ENCODE assay signal across 19 cellular contexts in the genomic region with DNA sequence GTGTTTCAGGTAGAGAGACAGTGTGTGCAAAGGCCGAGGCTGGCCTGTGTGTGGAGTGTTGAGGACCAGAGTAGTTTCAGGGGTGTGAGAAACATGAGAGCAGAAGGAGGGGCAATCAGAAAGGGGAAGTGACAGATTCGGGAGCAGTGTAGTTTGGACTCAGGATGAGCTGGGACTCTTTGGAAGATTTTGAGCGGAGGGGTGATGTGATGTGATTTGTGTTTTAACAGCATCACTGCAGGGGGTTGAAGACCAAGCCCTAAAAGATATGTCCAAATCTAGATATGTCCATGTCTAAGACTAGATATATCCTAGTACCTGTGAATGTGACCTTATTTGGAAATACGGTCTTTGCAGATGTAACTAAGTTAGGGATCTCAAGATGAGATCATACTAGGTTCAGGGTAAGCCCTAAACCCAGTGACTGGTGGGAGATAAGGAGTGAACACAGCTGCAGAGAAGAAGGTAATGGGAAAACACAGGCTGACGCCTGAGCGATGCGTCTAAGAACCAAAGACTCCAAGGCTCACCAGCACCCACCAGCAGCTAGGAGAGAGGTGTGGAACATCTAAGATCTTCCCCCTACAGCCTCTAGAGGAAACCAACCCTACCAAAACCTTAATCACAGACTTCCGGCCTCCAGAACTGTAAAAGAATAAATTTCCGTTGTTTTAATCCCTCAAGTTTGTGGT. TPM values are rescaled to one million over a fixed set of nuclear protein-coding genes. Genes with fewer than 3 reads are reported as not detected.
A peak's percentile ranks its signal among the peaks of the same experiment; 100 is the strongest.
DNase-seq lines count a peak whose midpoint lies in the region; ATAC-seq, FAIRE-seq and TF ChIP-seq lines count a peak whose summit lies in the region.
"Had no signal": no experiment of that assay in that cellular context is flagged by ENCODE, and none has a peak within 500 bp of the region (broad histone marks: within the 10 kb centered on the region; RNA-seq: fewer than 3 reads in every experiment).

No MANE protein-coding gene starts in this region.

- ATAC-seq in GM21717 (IDR thresholded peaks at IDR 0.05; ENCODE audit: unreplicated experiment) (peak; percentile 60), HG03520 (IDR thresholded peaks at IDR 0.05; ENCODE audit: unreplicated experiment) (peak; percentile 51), GM12878 (peak; percentile 83)
- ATAC-seq: left colon; stimulated activated naive CD8-positive, alpha-beta T cell treated with anti-CD3 and anti-CD28 coated beads, Interleukin-15, amount 100 ng/mL, for 72 hours had no signal

- intact Hi-C loops in GM12878 (cut with micrococcal nuclease; ENCODE audit: unreplicated experiment) (no loop called here), ascending aorta (cut with DNase I) (no loop called here)

- TF ChIP-seq POLR2A in GM12878 (IDR thresholded peaks at IDR 0.05; ENCODE audit: low read depth, low read length), result no peak

- no peak overlapping the region for H3K23ac ChIP-seq in mesendoderm (ENCODE audit: low read length)

- H3K36me3 ChIP-seq in GM12878 (ENCODE audit: control insufficient read depth in 2 of 2, insufficient read depth in 2 of 2, low read length in 1 of 2) (no peaks in the 10 kb centered on the region), mesendoderm (ENCODE audit: control insufficient read depth, insufficient read depth, low read length) (no peaks in the 10 kb centered on the region), ascending aorta (no peaks in the 10 kb centered on the region)
- H3K36me3 ChIP-seq: uterus had no signal

- no peak overlapping the region for H2BK15ac ChIP-seq in mesendoderm (replicated peaks; ENCODE audit: low read depth)

- POLR2A ChIA-PET in GM12878 (lab: Charles Lee), result interaction anchor here (5.6 kb wide), 1 partner anchor 17 kb away, joined by 28 read pairs; no protein-coding TSS in a partner anchor

- no peaks in the 10 kb centered on the region; the same call in 2 of the 3 replicates for H3K9me3 ChIP-seq in GM12878 (replicated peaks; ENCODE audit: control insufficient read depth, insufficient read depth, low read length)
- H3K9me3 ChIP-seq in ascending aorta, result peaks cover 0 to 7% of the 10 kb centered on the region in 2 donors

- no peaks in the 10 kb centered on the region for H4K20me1 ChIP-seq in GM12878 (ENCODE audit: control insufficient read depth, insufficient read depth)

- WGBS in GM12878 (ENCODE audit: insufficient coverage, insufficient replicate concordance, low lambda C conversion rate, missing lambda C conversion rate), result 67% methylated on average over 9 of the region's 9 CpGs
- no CpG with 5 or more reads among the region's 9 CpGs for WGBS in mesendoderm (ENCODE audit: extremely low coverage, insufficient coverage, low lambda C conversion rate)

- BruUV-seq in GM12878 (replicated peaks; lab: Mats Ljungman, UMichigan), result no TSS peak

- SMC1A ChIA-PET in GM12878 (lab: Charles Lee; ENCODE audit: uncharacterized antibody, unreplicated experiment), result interaction anchor here (0.6 kb wide), 2 partner anchors 22 to 49 kb away, joined by 3 read pairs; no protein-coding TSS in a partner anchor

- H4K5ac ChIP-seq in mesendoderm (ENCODE audit: low read length), result no peak overlapping the region

- FAIRE-seq in GM12878 (lab: Jason Lieb, UNC), result no peak
- FAIRE-seq: bronchial epithelial cell had no signal

- H3K27me3 ChIP-seq in GM12878 (replicated peaks in 1 of 2; ENCODE audit: control insufficient read depth in 2 of 2, insufficient read depth in 2 of 2, low read length in 1 of 2) (no peaks in the 10 kb centered on the region), mesendoderm (ENCODE audit: insufficient read depth, low read length, poor library complexity) (no peaks in the 10 kb centered on the region), ascending aorta (no peaks in the 10 kb centered on the region)
- H3K27me3 ChIP-seq: uterus had no signal

- H3K79me2 ChIP-seq in GM12878 (ENCODE audit: control insufficient read depth, insufficient read depth, low read length) (no peaks in the 10 kb centered on the region), mesendoderm (ENCODE audit: control insufficient read depth, insufficient read depth, low read length) (no peaks in the 10 kb centered on the region)
- H3K79me2 ChIP-seq: parathyroid adenoma had no signal

- no peak for TF ChIP-seq RAD21 in GM12878 (IDR thresholded peaks at IDR 0.05; ENCODE audit: insufficient read depth, low read depth, low read length)

- no peak overlapping the region for H3K27ac ChIP-seq in GM12878 (ENCODE audit: control insufficient read depth, insufficient read depth)
- H3K27ac ChIP-seq in mesendoderm (ENCODE audit: low read depth, low read length), result no peak overlapping the region
- H3K27ac ChIP-seq in ascending aorta, result no peak overlapping the region
- H3K27ac ChIP-seq: parathyroid adenoma, uterus had no signal

- no peaks in the 10 kb centered on the region for H3K79me1 ChIP-seq in mesendoderm (ENCODE audit: low read length)

- H2BK120ac ChIP-seq in mesendoderm (ENCODE audit: low read depth, low read length), result no peak overlapping the region

- H2AFZ ChIP-seq in GM12878 (ENCODE audit: control insufficient read depth, low read depth, low read length), result peak overlapping the region; percentile 31
- H2AFZ ChIP-seq: parathyroid adenoma had no signal

- no peak overlapping the region for H3K9ac ChIP-seq in GM12878 (ENCODE audit: control insufficient read depth, insufficient read depth, low read length)
- H3K9ac ChIP-seq in mesendoderm (ENCODE audit: low read length), result no peak overlapping the region
- H3K9ac ChIP-seq: parathyroid adenoma had no signal

- H3K4me3 ChIP-seq in GM12865 (ENCODE audit: low read depth, low read length) (no peak overlapping the region), GM12878 (no peak overlapping the region), mesendoderm (ENCODE audit: low read length) (no peak overlapping the region), ascending aorta (no peak overlapping the region)
- H3K4me3 ChIP-seq: uterus had no signal

- in situ Hi-C loops in GM12878 (cut with MboI) (no loop called here), GM13977 (cut with MboI; ENCODE audit: low pct_unique_long_range_greater_than_20kb, low sequenced_read_pairs, unreplicated experiment) (no loop called here)

- no peak overlapping the region for H4K8ac ChIP-seq in mesendoderm (ENCODE audit: low read depth, low read length)

- H3K4me2 ChIP-seq in GM12878 (ENCODE audit: control insufficient read depth, insufficient read depth) (0 out of 2 replicates have a peak overlapping the region, but pooled peaks have one; percentile 4), mesendoderm (ENCODE audit: low read length) (no peak overlapping the region)

- H2AK5ac ChIP-seq in mesendoderm (ENCODE audit: low read length), result no peak overlapping the region

- no peak for TF ChIP-seq EP300 in GM12878 (IDR thresholded peaks at IDR 0.05; ENCODE audit: borderline replicate concordance in 1 of 2, control insufficient read depth in 1 of 2, low read depth in 2 of 2, low read length in 2 of 2)

- no peak overlapping the region for H3K56ac ChIP-seq in mesendoderm (ENCODE audit: low read length)

- no peak overlapping the region for H3K4ac ChIP-seq in mesendoderm (ENCODE audit: low read depth, low read length)

- peak; percentile 22 for DNase-seq in GM12865 (ENCODE audit: low read depth)
- no peak for DNase-seq in GM12878 (ENCODE audit: low read depth, low spot score)
- DNase-seq in mesendoderm, result no peak
- no peak for DNase-seq in hippocampal formation (lab: John Stamatoyannopoulos, UW)
- DNase-seq in ascending aorta (ENCODE audit: low spot score in 2 of 2), result no peak
- DNase-seq in GM13977 (ENCODE audit: low spot score), result no peak
- DNase-seq: activated CD4-positive, alpha-beta T cell treated with anti-CD3 and anti-CD28 coated beads for 1 hour; activated CD8-positive, alpha-beta memory T cell treated with anti-CD3 and anti-CD28 coated beads, Interleukin-2, amount 50 U/mL, for 48 hours; activated naive CD4-positive, alpha-beta T cell treated with anti-CD3 and anti-CD28 coated beads, Interleukin-2, amount 10 ng/mL, durations not matched to agents 7 days and 5 days; AML-193; effector memory CD4-positive, alpha-beta T cell; left colon; NCI-H2029 treated with DMSO at 0.1 percent for 48 hours; stimulated activated naive CD8-positive, alpha-beta T cell treated with anti-CD3 and anti-CD28 coated beads, Interleukin-15, amount 100 ng/mL, for 72 hours; uterus had no signal

- H3K4me1 ChIP-seq in GM12878 (ENCODE audit: control insufficient read depth, insufficient read depth, low read length), result peaks cover 25% of the 10 kb centered on the region
- peaks cover 9% of the 10 kb centered on the region for H3K4me1 ChIP-seq in mesendoderm (ENCODE audit: control insufficient read depth, low read depth, low read length)
- H3K4me1 ChIP-seq in ascending aorta, result no peaks in the 10 kb centered on the region
- H3K4me1 ChIP-seq: parathyroid adenoma, uterus had no signal

- H2BK5ac ChIP-seq in mesendoderm (ENCODE audit: low read length), result no peak overlapping the region

- H3K18ac ChIP-seq in mesendoderm (ENCODE audit: low read length), result no peak overlapping the region

- TF ChIP-seq CTCF in GM12865 (IDR thresholded peaks at IDR 0.05; ENCODE audit: insufficient read depth, low read depth, low read length, missing control alignments) (no peak), GM12878 (IDR thresholded peaks at IDR 0.05 in 2 of 3, conservative IDR thresholded peaks at IDR 0.05 in 1 of 3; ENCODE audit: control insufficient read depth in 2 of 3, extremely low read depth in 1 of 3, insufficient read depth in 1 of 3, low read depth in 3 of 3, low read length in 3 of 3) (no peak), ascending aorta (IDR thresholded peaks at IDR 0.05) (no peak), GM13977 (IDR thresholded peaks at IDR 0.05; ENCODE audit: extremely low read depth, insufficient read depth, missing control alignments) (no peak)

- RAD21 ChIA-PET in GM12878 (lab: Charles Lee; ENCODE audit: unreplicated experiment), result no interaction called here

- CTCF ChIA-PET in GM12878 (lab: Yijun Ruan, JAX), result no interaction called here

RNA-seq across cellular contexts. Expression of a gene that starts 38.5 kb away (rescaled TPM):
- 98.1 and 104 TPM in 2 replicates for total RNA-seq in GM12878 (2013; cell fraction: nucleolus; rRNA removed)
- 2.9 and 3.9 TPM in 2 replicates for total RNA-seq in GM12878 (2014; rRNA removed)
- total RNA-seq in GM12878 (2014; rRNA removed; fragmentation: Illumina TruSeq; extraction: Trizol), result 2.8 and 2.9 TPM in 2 replicates
- total RNA-seq in GM12878 (2021), result 2.3 and 2.6 TPM in 2 replicates
- polyA plus RNA-seq in GM12878 (2011; ENCODE audit: low read depth), result 1.3 TPM
- 7.1 and 8.3 TPM in 2 replicates for polyA plus RNA-seq in GM12878 (2011; rRNA removed)
- polyA plus RNA-seq in GM12878 (2011; cell fraction: cytosol; rRNA removed), result 4.8 and 5.4 TPM in 2 replicates
- polyA plus RNA-seq in GM12878 (2011; cell fraction: nucleus; rRNA removed), result 6.1 and 6.6 TPM in 2 replicates
- polyA plus RNA-seq in GM12878 (2012), result 1.7 and 2.3 TPM in 2 replicates
- 2.1 and 2.4 TPM in 2 replicates for polyA plus RNA-seq in GM12878 (2014; fragmentation: Illumina TruSeq; extraction: Trizol)
- 1 to 10 TPM; 1.1 to 1.2 TPM for polyA plus RNA-seq in GM12878 (2014; fragmentation: Nextera tagmentation; extraction: Ambion mirVana)
- 1.3 TPM in 2 replicates for polyA plus RNA-seq in GM12878 (2014; rRNA removed)
- 1 to 10 TPM; 1.6 to 2.2 TPM for polyA plus RNA-seq in GM12878 (2016; fragmentation: Nextera tagmentation; extraction: Ambion mirVana)
- 24.1 and 26.5 TPM in 2 replicates for polyA minus RNA-seq in GM12878 (2011; rRNA and poly(A)+ RNA removed)
- 2.4 and 4.1 TPM in 2 replicates for polyA minus RNA-seq in GM12878 (2011; cell fraction: cytosol; rRNA and poly(A)+ RNA removed)
- 30.9 and 46.5 TPM in 2 replicates for polyA minus RNA-seq in GM12878 (2011; cell fraction: nucleus; rRNA and poly(A)+ RNA removed)
- polyA plus RNA-seq in mesendoderm (2013, experiment 1 of 2), result 1.2 TPM
- 1.1 TPM for polyA plus RNA-seq in mesendoderm (2013, experiment 2 of 2)
- total RNA-seq in ascending aorta, result not detected
